In genomic region chr21:44575307-44576024, GRCh38 we compare ENCODE assay signal across 1 cellular context.
TF ChIP-seq lines count a peak whose summit lies in the region.

No MANE protein-coding gene starts in this region.

TF ChIP-seq in K562, 482 proteins besides CTCF, POLR2A, EP300 and RAD21:
- TF ChIP-seq SMAD4 (CRISPR knock-in tag; conservative IDR thresholded peaks at IDR 0.05), result no peak
- no peak for TF ChIP-seq ZBTB1 (CRISPR knock-in tag; IDR thresholded peaks at IDR 0.05; ENCODE audit: borderline replicate concordance, low read depth)
- no peak for TF ChIP-seq ZNF384 (IDR thresholded peaks at IDR 0.05; ENCODE audit: low read depth, low read length)
- 0 out of 2 replicates have a peak, but pooled peaks have one; percentile 8 for TF ChIP-seq PKNOX1 (IDR thresholded peaks at IDR 0.05)
- TF ChIP-seq RBM39 (optimal IDR thresholded peaks at IDR 0.05; ENCODE audit: low read depth, low read length), result no peak
- no peak for TF ChIP-seq PCBP2 (IDR thresholded peaks at IDR 0.05; ENCODE audit: low read depth, low read length, poor library complexity, severe bottlenecking)
- no peak for TF ChIP-seq ZNF277 (CRISPR knock-in tag; IDR thresholded peaks at IDR 0.05; ENCODE audit: borderline replicate concordance)
